ENCODE assay signal across 1 cellular context in genomic region chr2:102066554-102066953, GRCh38.
TF ChIP-seq lines count a peak whose summit lies in the region.

No MANE protein-coding gene starts in this region.

TF ChIP-seq in HCT116, 20 proteins besides CTCF, POLR2A, EP300 and RAD21 (continued from another document):
- TF ChIP-seq ZBTB33 (IDR thresholded peaks at IDR 0.05; ENCODE audit: extremely low read depth, insufficient replicate concordance, low read length) (no peak), REST (IDR thresholded peaks at IDR 0.05; ENCODE audit: low read depth) (no peak)
